ENCODE assay signal across 19 cellular contexts in the genomic region with DNA sequence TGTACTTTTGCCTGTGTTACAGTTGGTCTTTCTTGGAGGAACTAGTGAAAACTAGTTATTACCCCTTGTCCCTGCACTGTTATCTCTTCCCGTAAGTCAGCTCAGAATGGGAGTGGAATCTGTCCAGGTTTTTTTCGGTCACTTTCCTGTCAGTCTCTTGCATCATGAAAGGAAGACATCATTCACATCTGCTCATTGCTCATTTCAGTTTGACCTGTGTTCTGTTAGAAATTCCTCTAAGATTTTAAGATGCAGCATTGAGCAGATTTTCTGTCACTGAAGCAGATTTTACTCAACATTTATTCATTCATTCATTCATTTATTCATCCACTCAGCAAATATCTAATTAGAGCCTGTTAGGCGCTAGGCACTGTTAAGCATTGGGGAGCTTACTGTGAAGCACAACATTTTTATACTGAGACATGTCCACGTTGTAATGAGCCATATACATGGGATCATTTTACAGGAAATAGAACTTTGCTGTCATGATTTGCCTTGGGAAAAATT. TPM values are rescaled to one million over a fixed set of nuclear protein-coding genes. Genes with fewer than 3 reads are reported as not detected.
A peak's percentile ranks its signal among the peaks of the same experiment; 100 is the strongest.
DNase-seq lines count a peak whose midpoint lies in the region; ATAC-seq and TF ChIP-seq lines count a peak whose summit lies in the region.
"Had no signal": no experiment of that assay in that cellular context is flagged by ENCODE, and none has a peak within 500 bp of the region (broad histone marks: within the 10 kb centered on the region; RNA-seq: fewer than 3 reads in every experiment).

No MANE protein-coding gene starts in this region.

- H2AFZ ChIP-seq in SK-N-SH (ENCODE audit: low read depth) = no peak overlapping the region

- H3K9me3 Mint-ChIP-seq in MCF 10A (ENCODE audit: unreplicated experiment) = no peaks in the 10 kb centered on the region
- H3K9me3 Mint-ChIP-seq: neural crest cell had no signal

- H3K27me3 Mint-ChIP-seq in MCF 10A (ENCODE audit: insufficient read depth, unreplicated experiment) = no peaks in the 10 kb centered on the region

- DNase-seq in SK-N-SH = no peak
- peak; percentile 86 for DNase-seq in OCI-M1 (lab: John Stamatoyannopoulos, UW)
- DNase-seq in MCF 10A (ENCODE audit: unreplicated experiment) = peak; percentile 76
- DNase-seq in right lobe of liver = no peak
- DNase-seq in hepatic stellate cell (ENCODE audit: low spot score) = no peak
- no peak for DNase-seq in NCI-H2081 treated with DMSO at 0.1 percent for 48 hours (lab: John Stamatoyannopoulos, UW)
- DNase-seq: hippocampal formation; NCI-H187; NCI-H524 treated with DMSO at 0.1 percent for 48 hours; stimulated activated CD4-positive, alpha-beta T cell treated with anti-CD3 and anti-CD28 coated beads, Interleukin-4, amount 100 ng/mL, for 4 hours; T1000; upper lobe of left lung had no signal

- CTCF ChIA-PET in SK-N-SH (lab: Yijun Ruan, JAX) = interaction anchor here (0.7 to 4.2 kb wide), 6 partner anchors 17 to 132 kb away, joined by 3 to 18 read pairs (median 3); partner anchors contain the start of gene HINT3
- CTCF ChIA-PET in MCF 10A (lab: Yijun Ruan, JAX) = interaction anchor here (0.5 to 4.4 kb wide), 8 partner anchors 13 to 146 kb away, joined by 3 to 34 read pairs (median 4); partner anchors contain the start of gene NCOA7

- H3K36me3 ChIP-seq in SK-N-SH (replicated peaks in 1 of 2; ENCODE audit: control insufficient read depth in 1 of 2, insufficient read depth in 2 of 2, low read length in 1 of 2) (peaks cover 32 to 76% of the 10 kb centered on the region in 2 experiments), right lobe of liver (peaks cover 0 to 39% (median 15%) of the 10 kb centered on the region in 4 donors)

- H3K27me3 ChIP-seq in SK-N-SH (ENCODE audit: insufficient read depth) (no peaks in the 10 kb centered on the region), right lobe of liver (no peaks in the 10 kb centered on the region)
- H3K27me3 ChIP-seq: upper lobe of left lung had no signal

- H3F3A ChIP-seq in SK-N-SH (replicated peaks; ENCODE audit: insufficient read depth) = no peaks in the 10 kb centered on the region

- H3K4me1 ChIP-seq in SK-N-SH (ENCODE audit: control insufficient read depth in 1 of 2, insufficient read depth in 2 of 2, low read depth in 1 of 2, low read length in 1 of 2) = peaks cover 0 to 11% of the 10 kb centered on the region in 2 experiments; a peak in 2 of 4 replicates
- H3K4me1 ChIP-seq in right lobe of liver = peaks cover 0 to 51% (median 13%) of the 10 kb centered on the region in 4 donors

- no peaks in the 10 kb centered on the region for H3K79me2 ChIP-seq in SK-N-SH (ENCODE audit: insufficient read depth)

- no peak for TF ChIP-seq RAD21 in SK-N-SH (IDR thresholded peaks at IDR 0.05; ENCODE audit: low read length)

- TF ChIP-seq POLR2A in right lobe of liver (IDR thresholded peaks at IDR 0.05) = no peak

- POLR2A ChIA-PET in SK-N-SH (lab: Yijun Ruan, JAX) = interaction anchor here (0.8 kb wide), 1 partner anchor 133 kb away, joined by 4 read pairs; the partner anchor contains the start of gene NCOA7
- POLR2A ChIA-PET in MCF 10A (lab: Yijun Ruan, JAX) = interaction anchor here (0.6 to 15.3 kb wide), 16 partner anchors 9 to 771 kb away, joined by 3 to 305 read pairs (median 7); partner anchors contain the start of genes HINT3 and NCOA7

- H3K4me2 ChIP-seq in SK-N-SH = no peak overlapping the region

- TF ChIP-seq EP300 in SK-N-SH (IDR thresholded peaks at IDR 0.05; ENCODE audit: borderline replicate concordance in 1 of 2, low read depth in 1 of 2, low read length in 1 of 2) = no peak

- no peaks in the 10 kb centered on the region for H4K20me1 ChIP-seq in SK-N-SH (ENCODE audit: insufficient read depth)

- H3K27ac Mint-ChIP-seq in MCF 10A (ENCODE audit: low read depth, unreplicated experiment) = peak overlapping the region; percentile 80

- TF ChIP-seq CTCF in SK-N-SH (IDR thresholded peaks at IDR 0.05) = no peak
- TF ChIP-seq CTCF in MCF 10A (IDR thresholded peaks at IDR 0.05; ENCODE audit: unreplicated experiment) = no peak
- no peak for TF ChIP-seq CTCF in right lobe of liver (IDR thresholded peaks at IDR 0.05)

- no peaks in the 10 kb centered on the region for H3K9me3 ChIP-seq in SK-N-SH
- H3K9me3 ChIP-seq in right lobe of liver = no peaks in the 10 kb centered on the region
- H3K9me3 ChIP-seq: HAP-1, upper lobe of left lung had no signal

- H3K27ac ChIP-seq in SK-N-SH (ENCODE audit: low read depth in 2 of 2, low read length in 1 of 2) (no peak overlapping the region), right lobe of liver (peak overlapping the region; percentile 22 to 94 (median 35))
- H3K27ac ChIP-seq: 22Rv1 had no signal

- WGBS in SK-N-SH (ENCODE audit: low lambda C conversion rate) = 67% methylated on average over 4 of the region's 4 CpGs
- 33% methylated on average over 4 of the region's 4 CpGs for WGBS in right lobe of liver (ENCODE audit: insufficient coverage, low coverage, low lambda C conversion rate, missing lambda C conversion rate)

- ATAC-seq in SK-N-SH treated with all-trans-retinoic acid at 6 μM for 48 hours (no peak), right lobe of liver (peak; percentile 40 to 59 (median 46)), GM21825 (IDR thresholded peaks at IDR 0.05; ENCODE audit: unreplicated experiment) (no peak)
- ATAC-seq: Panc1, sciatic nerve had no signal

- H3K4me1 Mint-ChIP-seq in MCF 10A (ENCODE audit: insufficient read depth, unreplicated experiment) = peaks cover 44% of the 10 kb centered on the region

- no TSS peak for BruUV-seq in MCF 10A (replicated peaks; lab: Mats Ljungman, UMichigan)

- no peaks in the 10 kb centered on the region for H3K9me2 ChIP-seq in SK-N-SH

- H3K4me3 ChIP-seq in SK-N-SH (ENCODE audit: low read depth in 2 of 2, low read length in 1 of 2) (no peak overlapping the region), right lobe of liver (no peak overlapping the region)
- H3K4me3 ChIP-seq: HAP-1 had no signal

- H3K9ac ChIP-seq in SK-N-SH = no peak overlapping the region

- intact Hi-C loops in MCF 10A (cut with micrococcal nuclease) = no loop called here
- intact Hi-C loops in right lobe of liver (cut with DNase I) = no loop called here

- peaks cover 90% of the 10 kb centered on the region for H3K36me3 Mint-ChIP-seq in MCF 10A (ENCODE audit: insufficient read depth, unreplicated experiment)

- H3K4me3 Mint-ChIP-seq in MCF 10A (ENCODE audit: unreplicated experiment) = peak overlapping the region; percentile 34
- H3K4me3 Mint-ChIP-seq: neural crest cell had no signal

TF ChIP-seq in SK-N-SH treated with all-trans-retinoic acid at 6 μM for 48 hours, 23 proteins besides CTCF, POLR2A, EP300 and RAD21:
- TF ChIP-seq ZNF565 (CRISPR knock-in tag; conservative IDR thresholded peaks at IDR 0.05; ENCODE audit: low read depth) (no peak), ISL1 (CRISPR knock-in tag; IDR thresholded peaks at IDR 0.05) (0 out of 2 replicates have a peak, but pooled peaks have one; percentile 18)
TF ChIP-seq in SK-N-SH treated with all-trans-retinoic acid at 6 μM for 48 hours: peak in this region for 1.

TF ChIP-seq in SK-N-SH, 30 proteins besides CTCF, POLR2A, EP300 and RAD21:
- no peak for TF ChIP-seq TEAD4 (IDR thresholded peaks at IDR 0.05; ENCODE audit: borderline replicate concordance, insufficient read depth)
- no peak for TF ChIP-seq SMC3 (IDR thresholded peaks at IDR 0.05; ENCODE audit: low read depth, low read length)
- TF ChIP-seq, protein P1, sequence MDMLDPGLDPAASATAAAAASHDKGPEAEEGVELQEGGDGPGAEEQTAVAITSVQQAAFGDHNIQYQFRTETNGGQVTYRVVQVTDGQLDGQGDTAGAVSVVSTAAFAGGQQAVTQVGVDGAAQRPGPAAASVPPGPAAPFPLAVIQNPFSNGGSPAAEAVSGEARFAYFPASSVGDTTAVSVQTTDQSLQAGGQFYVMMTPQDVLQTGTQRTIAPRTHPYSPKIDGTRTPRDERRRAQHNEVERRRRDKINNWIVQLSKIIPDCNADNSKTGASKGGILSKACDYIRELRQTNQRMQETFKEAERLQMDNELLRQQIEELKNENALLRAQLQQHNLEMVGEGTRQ (IDR thresholded peaks at IDR 0.05; ENCODE audit: borderline replicate concordance, low read depth, low read length) = no peak
- TF ChIP-seq ELF1 (IDR thresholded peaks at IDR 0.05) = no peak
- TF ChIP-seq FOSL2 (IDR thresholded peaks at IDR 0.05; ENCODE audit: borderline replicate concordance, low read depth) = no peak
- no peak for TF ChIP-seq POLR2AphosphoS5 (IDR thresholded peaks at IDR 0.05; ENCODE audit: low read depth, low read length)
- TF ChIP-seq MEF2A (IDR thresholded peaks at IDR 0.05; ENCODE audit: borderline replicate concordance, low read depth) = no peak
- TF ChIP-seq RCOR1 (IDR thresholded peaks at IDR 0.05; ENCODE audit: low read length) = no peak
- no peak for TF ChIP-seq YY1 (IDR thresholded peaks at IDR 0.05; ENCODE audit: low read depth)
- no peak for TF ChIP-seq TAF1 (IDR thresholded peaks at IDR 0.05; ENCODE audit: borderline replicate concordance, low read depth, low read length)
- TF ChIP-seq CHD2 (IDR thresholded peaks at IDR 0.05; ENCODE audit: low read length, partially characterized antibody) = no peak

RNA-seq across cellular contexts. Expression of gene HINT3, which starts 33.1 kb away (rescaled TPM):
- 1.8 and 1.9 TPM in 2 replicates for polyA plus RNA-seq in SK-N-SH (2012; rRNA removed)
- 3.9 and 5.0 TPM in 2 replicates for polyA plus RNA-seq in SK-N-SH (2012; cell fraction: cytosol; rRNA removed)
- 1.2 and 1.3 TPM in 2 replicates for polyA plus RNA-seq in SK-N-SH (2012; cell fraction: nucleus; rRNA removed)
- total RNA-seq in MCF 10A (2022) (17.9 and 20.2 TPM in 2 replicates), right lobe of liver (10 to 100 TPM in 5 of 6 experiments, 1 to 10 TPM in 1; 8.5 to 16.6 (median 14.3) TPM)

Comparison
In these comparisons a context has a peak if more than half of its experiments do, and no peak if none do; other contexts are left out.
1. ATAC-seq: peak in right lobe of liver (4 of 4); none in SK-N-SH treated with all-trans-retinoic acid at 6 μM for 48 hours (single experiment) and GM21825 (single experiment).
2. DNase-seq: peak in OCI-M1 (single experiment) and MCF 10A (single experiment); none in SK-N-SH (single experiment), right lobe of liver (0 of 3), hepatic stellate cell (single experiment) and NCI-H2081 treated with DMSO at 0.1 percent for 48 hours (single experiment).
3. H3K27ac ChIP-seq: peak in right lobe of liver (3 of 3); none in SK-N-SH (0 of 2).